Comparison of ENCODE assay signal across 10 cellular contexts in genomic region chr21:34844924-34845238, GRCh38.
DNase-seq lines count a peak whose midpoint lies in the region; ATAC-seq, FAIRE-seq and TF ChIP-seq lines count a peak whose summit lies in the region.
"Had no signal": no experiment of that assay in that cellular context is flagged by ENCODE, and none has a peak within 500 bp of the region (broad histone marks: within the 10 kb centered on the region; RNA-seq: fewer than 3 reads in every experiment).

No MANE protein-coding gene starts in this region.

- H3K27ac Mint-ChIP-seq in chondrocyte (ENCODE audit: unreplicated experiment) = peak overlapping the region; percentile 91

- peak overlapping the region; percentile 93 for H3K27ac ChIP-seq in psoas muscle
- H3K27ac ChIP-seq in adrenal gland = peak overlapping the region in 2 of 5 donors; percentile 38 to 72
- H3K27ac ChIP-seq: parathyroid adenoma had no signal

- DNase-seq in HEK293T (ENCODE audit: extremely low spot score) (no peak), NCI-H2196 (lab: John Stamatoyannopoulos, UW; ENCODE audit: unreplicated experiment) (peak; percentile 80), chondrocyte (ENCODE audit: low spot score) (no peak), psoas muscle (no peak), ACHN (no peak), adrenal gland (no peak), GM19239 (ENCODE audit: insufficient read length, low spot score) (no peak)
- DNase-seq: NCI-H526 treated with DMSO at 0.1 percent for 48 hours had no signal

- H3K27me3 ChIP-seq in psoas muscle (ENCODE audit: insufficient read depth in 3 of 3, low read length in 2 of 3) (no peaks in the 10 kb centered on the region), adrenal gland (no peaks in the 10 kb centered on the region)

- intact Hi-C loops in psoas muscle (cut with DNase I) = loop anchor here (5.0 to 10.0 kb wide), 2 partner anchors 48 to 100 kb away; no protein-coding TSS in a partner anchor
- intact Hi-C loops in adrenal gland (cut with DNase I) = no loop called here

- peaks cover 47% of the 10 kb centered on the region for H3K4me1 ChIP-seq in psoas muscle
- H3K4me1 ChIP-seq in adrenal gland (replicated peaks in 1 of 2) = peaks cover 9 to 34% of the 10 kb centered on the region in 2 donors
- H3K4me1 ChIP-seq: parathyroid adenoma had no signal

- H3K4me1 Mint-ChIP-seq in chondrocyte (ENCODE audit: low read depth) = peaks cover 46% of the 10 kb centered on the region

- CTCF ChIA-PET in HEK293T (lab: Yijun Ruan, JAX) = interaction anchor here (0.5 kb wide), 1 partner anchor 41 kb away, joined by 3 read pairs; no protein-coding TSS in a partner anchor

- TF ChIP-seq POLR2A in adrenal gland (IDR thresholded peaks at IDR 0.05) = no peak

- H3K36me3 Mint-ChIP-seq in chondrocyte (ENCODE audit: low read depth) = peaks cover 22% of the 10 kb centered on the region

- no peaks in the 10 kb centered on the region for H3K27me3 Mint-ChIP-seq in chondrocyte (ENCODE audit: low read depth)

- no peak overlapping the region for H3K4me3 Mint-ChIP-seq in chondrocyte (ENCODE audit: unreplicated experiment)

- POLR2A ChIA-PET in HEK293T (lab: Yijun Ruan, JAX) = no interaction called here

- H3K9me3 ChIP-seq in psoas muscle (no peaks in the 10 kb centered on the region), adrenal gland (replicated peaks in 1 of 3) (no peaks in the 10 kb centered on the region)

- ATAC-seq in psoas muscle = peak; percentile 1 to 44 (median 21)
- ATAC-seq in HG03432 (IDR thresholded peaks at IDR 0.05; ENCODE audit: unreplicated experiment) = no peak

- in situ Hi-C loops in ACHN (cut with HindIII; ENCODE audit: low pct_ligation_motif_present, low pct_unique_long_range_greater_than_20kb, low sequenced_read_pairs) = no loop called here

- 15 to 27% (median 23%) methylated on average over 4 of the region's 4 CpGs for WGBS in psoas muscle, 3 donors
- WGBS in adrenal gland, 4 donors = 67 to 72% (median 67%) methylated on average over 1 to 4 of the region's 4 CpGs

- peaks cover 0 to 30% of the 10 kb centered on the region in 2 donors for H3K36me3 ChIP-seq in psoas muscle (ENCODE audit: insufficient read depth in 1 of 2, low read depth in 1 of 2)
- peaks cover 0 to 7% of the 10 kb centered on the region in 2 donors for H3K36me3 ChIP-seq in adrenal gland (replicated peaks in 1 of 2)

- no peaks in the 10 kb centered on the region for H3K9me3 Mint-ChIP-seq in chondrocyte (ENCODE audit: low read depth)

- no peak for FAIRE-seq in GM19239 (lab: Jason Lieb, UNC)

- no peak for TF ChIP-seq CTCF in chondrocyte (IDR thresholded peaks at IDR 0.05)
- TF ChIP-seq CTCF in psoas muscle (IDR thresholded peaks at IDR 0.05) = no peak
- no peak for TF ChIP-seq CTCF in adrenal gland (IDR thresholded peaks at IDR 0.05)

- H3K4me3 ChIP-seq in psoas muscle (no peak overlapping the region), adrenal gland (no peak overlapping the region)

TF ChIP-seq in HEK293T, 16 proteins besides CTCF, POLR2A, EP300 and RAD21:
- TF ChIP-seq NFRKB (IDR thresholded peaks at IDR 0.05) (no peak), ELF4 (IDR thresholded peaks at IDR 0.05) (no peak), L3MBTL2 (conservative IDR thresholded peaks at IDR 0.05) (peak; percentile 27; the same call in 1 of the 2 replicates), FOXK2 (IDR thresholded peaks at IDR 0.05) (no peak), FOXA1 (IDR thresholded peaks at IDR 0.05) (no peak), SP1 (IDR thresholded peaks at IDR 0.05) (no peak), BHLHE40 (IDR thresholded peaks at IDR 0.05; ENCODE audit: borderline replicate concordance) (no peak), HDGF (IDR thresholded peaks at IDR 0.05; ENCODE audit: borderline replicate concordance) (no peak)

Comparison
In these comparisons a context has a peak if more than half of its experiments do, and no peak if none do; other contexts are left out.
1. intact Hi-C loops: an anchor here in psoas muscle (5.0 to 10.0 kb wide); none called in adrenal gland.